Comparison of ENCODE assay signal across 1 cellular context in the genomic region with DNA sequence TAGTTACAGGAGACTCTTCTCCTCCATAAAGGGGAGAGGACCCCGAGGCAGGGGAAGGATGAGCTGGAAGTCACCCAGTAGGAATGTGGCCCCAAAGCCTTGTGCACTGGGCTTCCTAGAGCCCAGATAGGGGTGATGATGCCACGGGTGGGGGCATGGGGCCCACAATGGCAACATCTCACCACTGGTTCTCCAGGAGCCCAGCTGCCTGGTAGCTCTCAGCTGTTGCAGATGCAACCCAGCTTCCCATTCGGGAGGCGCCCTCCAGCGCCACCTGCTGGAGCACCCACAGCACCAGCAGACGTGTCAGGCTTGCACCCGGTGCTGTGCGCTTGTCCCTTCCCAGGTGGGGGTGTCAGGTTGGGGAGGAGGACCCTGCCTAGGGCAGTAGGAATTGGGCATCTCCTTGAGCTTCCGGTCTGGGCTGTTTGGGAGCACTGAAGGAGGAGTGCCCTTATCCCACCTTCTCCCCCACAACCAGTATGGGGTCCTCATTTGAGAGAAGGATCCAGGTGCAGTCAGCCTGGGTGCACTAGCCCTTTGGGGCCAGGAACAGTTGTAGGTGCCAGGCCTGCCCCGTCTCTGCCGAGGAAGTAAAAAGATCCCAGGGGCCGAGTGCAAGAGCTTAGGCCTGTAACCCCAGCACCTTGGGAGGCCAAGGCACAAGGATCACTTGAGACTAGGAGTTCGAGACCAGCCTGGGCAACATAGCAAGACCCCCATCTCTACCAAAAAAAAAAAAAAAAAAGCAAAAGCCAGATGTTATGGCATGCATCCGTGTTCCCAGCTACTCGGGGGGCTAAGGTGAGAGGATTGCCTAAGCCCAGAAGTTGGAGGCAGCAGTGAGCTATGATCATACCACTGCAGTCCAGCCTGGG.
TF ChIP-seq lines count a peak whose summit lies in the region.

No MANE protein-coding gene starts in this region.

TF ChIP-seq in SK-N-SH treated with all-trans-retinoic acid at 6 μM for 48 hours, 23 proteins besides CTCF, POLR2A, EP300 and RAD21 (continued from another document):
- TF ChIP-seq, protein P1, sequence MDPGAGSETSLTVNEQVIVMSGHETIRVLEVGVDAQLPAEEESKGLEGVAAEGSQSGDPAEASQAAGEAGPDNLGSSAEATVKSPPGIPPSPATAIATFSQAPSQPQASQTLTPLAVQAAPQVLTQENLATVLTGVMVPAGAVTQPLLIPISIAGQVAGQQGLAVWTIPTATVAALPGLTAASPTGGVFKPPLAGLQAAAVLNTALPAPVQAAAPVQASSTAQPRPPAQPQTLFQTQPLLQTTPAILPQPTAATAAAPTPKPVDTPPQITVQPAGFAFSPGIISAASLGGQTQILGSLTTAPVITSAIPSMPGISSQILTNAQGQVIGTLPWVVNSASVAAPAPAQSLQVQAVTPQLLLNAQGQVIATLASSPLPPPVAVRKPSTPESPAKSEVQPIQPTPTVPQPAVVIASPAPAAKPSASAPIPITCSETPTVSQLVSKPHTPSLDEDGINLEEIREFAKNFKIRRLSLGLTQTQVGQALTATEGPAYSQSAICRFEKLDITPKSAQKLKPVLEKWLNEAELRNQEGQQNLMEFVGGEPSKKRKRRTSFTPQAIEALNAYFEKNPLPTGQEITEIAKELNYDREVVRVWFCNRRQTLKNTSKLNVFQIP (CRISPR knock-in tag; IDR thresholded peaks at IDR 0.05; ENCODE audit: borderline replicate concordance, low read depth), result no peak
